In genomic region chr2:89000235-89000634, GRCh38 we compare ENCODE assay signal across 1 cellular context.
TF ChIP-seq lines count a peak whose summit lies in the region.

No MANE protein-coding gene starts in this region.

TF ChIP-seq in H1, 55 proteins besides CTCF, POLR2A, EP300 and RAD21:
- TF ChIP-seq FOSL1 (IDR thresholded peaks at IDR 0.05; ENCODE audit: insufficient read depth, low read depth, low read length) = no peak
- peak; percentile 42; the same call in 1 of the 2 replicates for TF ChIP-seq SP1 (IDR thresholded peaks at IDR 0.05; ENCODE audit: low read depth, low read length)
- peak; percentile 79 for TF ChIP-seq POU5F1 (IDR thresholded peaks at IDR 0.05; ENCODE audit: low read depth, low read length)
TF ChIP-seq in H1: peak in this region for 2.
